Comparison of ENCODE assay signal across 1 cellular context in genomic region chr9:127848756-127849504, GRCh38.
A peak's percentile ranks its signal among the peaks of the same experiment; 100 is the strongest.
TF ChIP-seq lines count a peak whose summit lies in the region.

No MANE protein-coding gene starts in this region.

TF ChIP-seq in K562, 482 proteins besides CTCF, POLR2A, EP300 and RAD21 (continues in another document):
- TF ChIP-seq THRA (IDR thresholded peaks at IDR 0.05) (no peak), ZNF232 (CRISPR knock-in tag; IDR thresholded peaks at IDR 0.05) (no peak), SIN3B (IDR thresholded peaks at IDR 0.05; ENCODE audit: low read depth) (no peak), ATF7 (IDR thresholded peaks at IDR 0.05) (no peak), FOSL1 (tag; conservative IDR thresholded peaks at IDR 0.05) (peak; percentile 77), MAFK (IDR thresholded peaks at IDR 0.05; ENCODE audit: low read length) (no peak), KHSRP (IDR thresholded peaks at IDR 0.05) (no peak), ATF3 (IDR thresholded peaks at IDR 0.05) (peak; percentile 60), ATF3 (CRISPR knock-in tag; conservative IDR thresholded peaks at IDR 0.05) (no peak), NR1H2 (CRISPR knock-in tag; IDR thresholded peaks at IDR 0.05) (no peak), ZFP91 (CRISPR knock-in tag; IDR thresholded peaks at IDR 0.05) (no peak), SUPT5H (IDR thresholded peaks at IDR 0.05) (no peak), SP2 (IDR thresholded peaks at IDR 0.05; ENCODE audit: extremely low read depth, low read depth, low read length, poor library complexity, severe bottlenecking) (no peak), ZNF444 (CRISPR knock-in tag; IDR thresholded peaks at IDR 0.05) (no peak), CGGBP1 (CRISPR knock-in tag; IDR thresholded peaks at IDR 0.05) (no peak), NR3C1 (CRISPR knock-in tag; IDR thresholded peaks at IDR 0.05) (no peak), ARID4B (CRISPR knock-in tag; IDR thresholded peaks at IDR 0.05) (no peak), FOS (IDR thresholded peaks at IDR 0.05; ENCODE audit: extremely low read depth, insufficient read length) (no peak), ZEB2 (IDR thresholded peaks at IDR 0.05) (peak; percentile 78; the same call in 1 of the 2 replicates), LCOR (CRISPR knock-in tag; IDR thresholded peaks at IDR 0.05) (no peak), RBBP5 (IDR thresholded peaks at IDR 0.05; ENCODE audit: borderline replicate concordance, insufficient read depth, low read length, poor library complexity, severe bottlenecking) (no peak), JUND (IDR thresholded peaks at IDR 0.05; ENCODE audit: borderline replicate concordance, low read depth, low read length) (peak; percentile 32; the same call in 1 of the 2 replicates), JUND (tag; IDR thresholded peaks at IDR 0.05; ENCODE audit: borderline replicate concordance, low read depth, low read length) (peak; percentile 52; the same call in 1 of the 3 replicates), SRSF7 (optimal IDR thresholded peaks at IDR 0.05; ENCODE audit: low read depth, low read length) (no peak), PURB (CRISPR knock-in tag; IDR thresholded peaks at IDR 0.05; ENCODE audit: low read depth) (no peak), NCOA4 (IDR thresholded peaks at IDR 0.05; ENCODE audit: partially characterized antibody) (no peak), MTA1 (IDR thresholded peaks at IDR 0.05; ENCODE audit: borderline replicate concordance) (no peak), RBM15 (IDR thresholded peaks at IDR 0.05; ENCODE audit: insufficient read depth, low read length) (no peak), HDAC6 (IDR thresholded peaks at IDR 0.05; ENCODE audit: low read depth, low read length) (no peak), CBFA2T3 (IDR thresholded peaks at IDR 0.05) (peak; percentile 34), ZBTB8A (IDR thresholded peaks at IDR 0.05; ENCODE audit: partially characterized antibody) (no peak), SRSF9 (IDR thresholded peaks at IDR 0.05; ENCODE audit: borderline replicate concordance, low read depth, low read length) (no peak), SIN3A (IDR thresholded peaks at IDR 0.05; ENCODE audit: borderline replicate concordance in 2 of 2, control insufficient read depth in 1 of 2, low read depth in 2 of 2, low read length in 2 of 2) (no peak), PYGO2 (tag; IDR thresholded peaks at IDR 0.05) (no peak), ZNF561 (CRISPR knock-in tag; conservative IDR thresholded peaks at IDR 0.05) (peak; percentile 87; the same call in 1 of the 2 replicates), JUNB (CRISPR knock-in tag; conservative IDR thresholded peaks at IDR 0.05) (no peak), POLR3A (IDR thresholded peaks at IDR 0.05; ENCODE audit: borderline replicate concordance, extremely low read depth, insufficient read depth, insufficient read length) (no peak), HNRNPL (IDR thresholded peaks at IDR 0.05; ENCODE audit: low read depth, low read length) (no peak), SP1 (CRISPR knock-in tag; IDR thresholded peaks at IDR 0.05) (peak; percentile 36; the same call in 1 of the 2 replicates), RBM34 (IDR thresholded peaks at IDR 0.05; ENCODE audit: borderline replicate concordance, insufficient read depth, low read length) (no peak), NBN (IDR thresholded peaks at IDR 0.05; ENCODE audit: low read depth) (no peak), CHCHD3 (CRISPR knock-in tag; IDR thresholded peaks at IDR 0.05) (no peak), CSDE1 (IDR thresholded peaks at IDR 0.05) (no peak), ZNF143 (CRISPR knock-in tag; IDR thresholded peaks at IDR 0.05) (no peak), YBX1 (IDR thresholded peaks at IDR 0.05) (no peak), SIRT6 (IDR thresholded peaks at IDR 0.05; ENCODE audit: low read depth, low read length) (no peak), GATAD2B (IDR thresholded peaks at IDR 0.05; ENCODE audit: borderline replicate concordance) (no peak), KAT7 (CRISPR knock-in tag; IDR thresholded peaks at IDR 0.05; ENCODE audit: borderline replicate concordance) (no peak)
- TF ChIP-seq, protein P1, sequence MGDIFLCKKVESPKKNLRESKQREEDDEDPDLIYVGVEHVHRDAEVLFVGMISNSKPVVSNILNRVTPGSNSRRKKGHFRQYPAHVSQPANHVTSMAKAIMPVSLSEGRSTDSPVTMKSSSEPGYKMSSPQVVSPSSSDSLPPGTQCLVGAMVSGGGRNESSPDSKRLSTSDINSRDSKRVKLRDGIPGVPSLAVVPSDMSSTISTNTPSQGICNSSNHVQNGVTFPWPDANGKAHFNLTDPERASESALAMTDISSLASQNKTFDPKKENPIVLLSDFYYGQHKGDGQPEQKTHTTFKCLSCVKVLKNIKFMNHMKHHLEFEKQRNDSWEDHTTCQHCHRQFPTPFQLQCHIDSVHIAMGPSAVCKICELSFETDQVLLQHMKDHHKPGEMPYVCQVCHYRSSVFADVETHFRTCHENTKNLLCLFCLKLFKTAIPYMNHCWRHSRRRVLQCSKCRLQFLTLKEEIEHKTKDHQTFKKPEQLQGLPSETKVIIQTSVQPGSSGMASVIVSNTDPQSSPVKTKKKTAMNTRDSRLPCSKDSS (IDR thresholded peaks at IDR 0.05; ENCODE audit: low read depth, partially characterized antibody): peak; percentile 97
- TF ChIP-seq, protein P2, sequence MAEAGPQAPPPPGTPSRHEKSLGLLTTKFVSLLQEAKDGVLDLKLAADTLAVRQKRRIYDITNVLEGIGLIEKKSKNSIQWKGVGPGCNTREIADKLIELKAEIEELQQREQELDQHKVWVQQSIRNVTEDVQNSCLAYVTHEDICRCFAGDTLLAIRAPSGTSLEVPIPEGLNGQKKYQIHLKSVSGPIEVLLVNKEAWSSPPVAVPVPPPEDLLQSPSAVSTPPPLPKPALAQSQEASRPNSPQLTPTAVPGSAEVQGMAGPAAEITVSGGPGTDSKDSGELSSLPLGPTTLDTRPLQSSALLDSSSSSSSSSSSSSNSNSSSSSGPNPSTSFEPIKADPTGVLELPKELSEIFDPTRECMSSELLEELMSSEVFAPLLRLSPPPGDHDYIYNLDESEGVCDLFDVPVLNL (CRISPR knock-in tag; IDR thresholded peaks at IDR 0.05; ENCODE audit: low read depth): no peak
- TF ChIP-seq, protein P3, sequence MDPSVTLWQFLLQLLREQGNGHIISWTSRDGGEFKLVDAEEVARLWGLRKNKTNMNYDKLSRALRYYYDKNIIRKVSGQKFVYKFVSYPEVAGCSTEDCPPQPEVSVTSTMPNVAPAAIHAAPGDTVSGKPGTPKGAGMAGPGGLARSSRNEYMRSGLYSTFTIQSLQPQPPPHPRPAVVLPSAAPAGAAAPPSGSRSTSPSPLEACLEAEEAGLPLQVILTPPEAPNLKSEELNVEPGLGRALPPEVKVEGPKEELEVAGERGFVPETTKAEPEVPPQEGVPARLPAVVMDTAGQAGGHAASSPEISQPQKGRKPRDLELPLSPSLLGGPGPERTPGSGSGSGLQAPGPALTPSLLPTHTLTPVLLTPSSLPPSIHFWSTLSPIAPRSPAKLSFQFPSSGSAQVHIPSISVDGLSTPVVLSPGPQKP (CRISPR knock-in tag; IDR thresholded peaks at IDR 0.05): no peak
- TF ChIP-seq, protein P4, sequence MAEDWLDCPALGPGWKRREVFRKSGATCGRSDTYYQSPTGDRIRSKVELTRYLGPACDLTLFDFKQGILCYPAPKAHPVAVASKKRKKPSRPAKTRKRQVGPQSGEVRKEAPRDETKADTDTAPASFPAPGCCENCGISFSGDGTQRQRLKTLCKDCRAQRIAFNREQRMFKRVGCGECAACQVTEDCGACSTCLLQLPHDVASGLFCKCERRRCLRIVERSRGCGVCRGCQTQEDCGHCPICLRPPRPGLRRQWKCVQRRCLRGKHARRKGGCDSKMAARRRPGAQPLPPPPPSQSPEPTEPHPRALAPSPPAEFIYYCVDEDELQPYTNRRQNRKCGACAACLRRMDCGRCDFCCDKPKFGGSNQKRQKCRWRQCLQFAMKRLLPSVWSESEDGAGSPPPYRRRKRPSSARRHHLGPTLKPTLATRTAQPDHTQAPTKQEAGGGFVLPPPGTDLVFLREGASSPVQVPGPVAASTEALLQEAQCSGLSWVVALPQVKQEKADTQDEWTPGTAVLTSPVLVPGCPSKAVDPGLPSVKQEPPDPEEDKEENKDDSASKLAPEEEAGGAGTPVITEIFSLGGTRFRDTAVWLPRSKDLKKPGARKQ (CRISPR knock-in tag; IDR thresholded peaks at IDR 0.05): no peak
- TF ChIP-seq, protein P5, sequence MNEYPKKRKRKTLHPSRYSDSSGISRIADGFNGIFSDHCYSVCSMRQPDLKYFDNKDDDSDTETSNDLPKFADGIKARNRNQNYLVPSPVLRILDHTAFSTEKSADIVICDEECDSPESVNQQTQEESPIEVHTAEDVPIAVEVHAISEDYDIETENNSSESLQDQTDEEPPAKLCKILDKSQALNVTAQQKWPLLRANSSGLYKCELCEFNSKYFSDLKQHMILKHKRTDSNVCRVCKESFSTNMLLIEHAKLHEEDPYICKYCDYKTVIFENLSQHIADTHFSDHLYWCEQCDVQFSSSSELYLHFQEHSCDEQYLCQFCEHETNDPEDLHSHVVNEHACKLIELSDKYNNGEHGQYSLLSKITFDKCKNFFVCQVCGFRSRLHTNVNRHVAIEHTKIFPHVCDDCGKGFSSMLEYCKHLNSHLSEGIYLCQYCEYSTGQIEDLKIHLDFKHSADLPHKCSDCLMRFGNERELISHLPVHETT (CRISPR knock-in tag; conservative IDR thresholded peaks at IDR 0.05 in 1 of 2, IDR thresholded peaks at IDR 0.05 in 1 of 2): no peak
- TF ChIP-seq, protein P6, sequence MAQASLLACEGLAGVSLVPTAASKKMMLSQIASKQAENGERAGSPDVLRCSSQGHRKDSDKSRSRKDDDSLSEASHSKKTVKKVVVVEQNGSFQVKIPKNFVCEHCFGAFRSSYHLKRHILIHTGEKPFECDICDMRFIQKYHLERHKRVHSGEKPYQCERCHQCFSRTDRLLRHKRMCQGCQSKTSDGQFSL (CRISPR knock-in tag; IDR thresholded peaks at IDR 0.05): no peak
- TF ChIP-seq, protein P6 (tag; IDR thresholded peaks at IDR 0.05): no peak
